Comparison of ENCODE assay signal across 12 cellular contexts in the genomic region with DNA sequence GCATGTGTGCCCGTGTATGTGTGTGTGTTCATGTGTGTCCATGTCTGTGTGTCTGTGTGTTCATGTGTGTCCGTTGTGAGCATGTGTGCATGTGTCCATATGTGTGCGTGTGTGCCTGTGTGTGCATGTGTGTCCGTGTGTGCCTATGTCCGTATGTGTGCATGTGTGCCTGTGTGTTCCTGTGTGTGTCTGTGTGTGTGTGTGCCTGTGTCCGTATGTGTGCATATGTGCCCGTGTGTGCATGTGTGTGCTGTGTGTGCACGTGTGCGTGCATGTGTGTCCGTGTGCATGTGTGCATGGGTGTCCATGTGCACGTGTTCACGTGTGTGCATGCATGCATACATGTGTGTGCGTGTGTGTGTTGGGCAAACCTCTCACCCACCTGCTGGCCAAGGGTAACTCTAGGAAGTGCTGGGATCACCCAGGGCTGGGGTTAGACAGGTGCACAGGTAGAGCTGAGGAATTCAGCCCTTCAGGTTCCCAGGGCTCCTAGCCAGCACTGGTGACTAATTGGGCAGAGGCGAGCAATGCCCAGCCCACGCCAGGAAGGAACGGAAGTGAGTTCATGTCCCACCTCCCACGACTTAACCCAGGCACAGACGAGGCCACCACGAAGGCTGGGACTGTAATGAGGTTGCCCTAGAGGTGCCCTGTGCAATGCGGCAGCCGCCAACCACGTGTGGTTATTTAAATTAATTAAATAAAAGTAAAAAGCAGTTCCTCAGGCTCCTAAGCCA. TPM values are rescaled to one million over a fixed set of nuclear protein-coding genes. Genes with fewer than 3 reads are reported as not detected.
DNase-seq lines count a peak whose midpoint lies in the region; ATAC-seq, FAIRE-seq and TF ChIP-seq lines count a peak whose summit lies in the region.
"Had no signal": no experiment of that assay in that cellular context is flagged by ENCODE, and none has a peak within 500 bp of the region (broad histone marks: within the 10 kb centered on the region; RNA-seq: fewer than 3 reads in every experiment).

No MANE protein-coding gene starts in this region.

- H3K9me3 ChIP-seq in kidney (ENCODE audit: control insufficient read depth in 1 of 2, low read length in 2 of 2) = no peaks in the 10 kb centered on the region
- H3K9me3 ChIP-seq: right lobe of liver had no signal

- POLR2A ChIA-PET in activated CD4-positive, alpha-beta memory T cell treated with anti-CD3 and anti-CD28 coated beads for 36 hours (lab: Charles Lee) = interaction anchor here (1.6 to 4.3 kb wide), 3 partner anchors 8 to 16 kb away, joined by 6 to 40 read pairs (median 20); a partner anchor contains a TSS

- peak; percentile 59 for DNase-seq in activated T-cell treated with anti-CD3 and anti-CD28 coated beads for 48 hours (ENCODE audit: low read depth)
- no peak for DNase-seq in activated T-cell treated with anti-CD3 and anti-CD28 coated beads, Interleukin-2, amount 50 U/mL, for 1 hour
- peak; percentile 88 for DNase-seq in activated CD4-positive, alpha-beta memory T cell treated with anti-CD3 and anti-CD28 coated beads for 36 hours
- DNase-seq in kidney = peak; percentile 92
- peak in 1 of 2 donors; percentile 47 for DNase-seq in stimulated activated naive CD8-positive, alpha-beta T cell treated with anti-CD3 and anti-CD28 coated beads, Interleukin-15, amount 100 ng/mL, for 72 hours
- no peak for DNase-seq in COLO829 (ENCODE audit: low spot score)
- DNase-seq: NCI-H748 treated with DMSO at 0.1 percent for 48 hours had no signal

- H3K4me1 Mint-ChIP-seq in activated CD4-positive, alpha-beta memory T cell treated with anti-CD3 and anti-CD28 coated beads for 36 hours (ENCODE audit: low read depth) = peaks cover 27% of the 10 kb centered on the region
- peaks cover 28% of the 10 kb centered on the region for H3K4me1 Mint-ChIP-seq in stimulated activated naive CD8-positive, alpha-beta T cell treated with anti-CD3 and anti-CD28 coated beads, Interleukin-15, amount 100 ng/mL, for 72 hours

- no peak for FAIRE-seq in kidney (lab: Jason Lieb, UNC)

- H3K9ac ChIP-seq in kidney (ENCODE audit: low read length in 2 of 2) = no peak overlapping the region

- H3K27ac Mint-ChIP-seq in activated CD4-positive, alpha-beta memory T cell treated with anti-CD3 and anti-CD28 coated beads for 36 hours = peak overlapping the region; percentile 42
- no peak overlapping the region for H3K27ac Mint-ChIP-seq in stimulated activated naive CD8-positive, alpha-beta T cell treated with anti-CD3 and anti-CD28 coated beads, Interleukin-15, amount 100 ng/mL, for 72 hours
- H3K27ac Mint-ChIP-seq: B cell had no signal

- no peak overlapping the region for H3K4me3 ChIP-seq in kidney (ENCODE audit: low read length in 2 of 2)
- H3K4me3 ChIP-seq: right lobe of liver had no signal

- peak; percentile 82 for ATAC-seq in stimulated activated naive CD8-positive, alpha-beta T cell treated with anti-CD3 and anti-CD28 coated beads, Interleukin-15, amount 100 ng/mL, for 72 hours
- no peak for ATAC-seq in HG02852 (IDR thresholded peaks at IDR 0.05; ENCODE audit: unreplicated experiment)
- ATAC-seq in HG03175 (IDR thresholded peaks at IDR 0.05; ENCODE audit: unreplicated experiment) = no peak

- H3K27ac ChIP-seq in kidney (ENCODE audit: low read depth in 2 of 2, low read length in 2 of 2) = peak overlapping the region in 1 of 2 donors; percentile 44
- H3K27ac ChIP-seq: right lobe of liver had no signal

- H3K9me3 Mint-ChIP-seq in activated CD4-positive, alpha-beta memory T cell treated with anti-CD3 and anti-CD28 coated beads for 36 hours = no peaks in the 10 kb centered on the region
- H3K9me3 Mint-ChIP-seq in stimulated activated naive CD8-positive, alpha-beta T cell treated with anti-CD3 and anti-CD28 coated beads, Interleukin-15, amount 100 ng/mL, for 72 hours = no peaks in the 10 kb centered on the region
- H3K9me3 Mint-ChIP-seq: activated naive CD4-positive, alpha-beta T cell treated with anti-CD3 and anti-CD28 coated beads, Interleukin-2, amount 50 U/mL, for 24 hours had no signal

- peaks cover 9 to 14% of the 10 kb centered on the region in 2 donors for H3K4me1 ChIP-seq in kidney (ENCODE audit: control insufficient read depth in 1 of 2, insufficient read depth in 1 of 2, low read depth in 1 of 2, low read length in 2 of 2)
- H3K4me1 ChIP-seq: right lobe of liver had no signal

- H3K36me3 Mint-ChIP-seq in activated CD4-positive, alpha-beta memory T cell treated with anti-CD3 and anti-CD28 coated beads for 36 hours = no peaks in the 10 kb centered on the region
- H3K36me3 Mint-ChIP-seq: activated naive CD4-positive, alpha-beta T cell treated with anti-CD3 and anti-CD28 coated beads, Interleukin-2, amount 50 U/mL, for 24 hours had no signal

- H3K27me3 Mint-ChIP-seq in activated CD4-positive, alpha-beta memory T cell treated with anti-CD3 and anti-CD28 coated beads for 36 hours = no peaks in the 10 kb centered on the region
- H3K27me3 Mint-ChIP-seq in stimulated activated naive CD8-positive, alpha-beta T cell treated with anti-CD3 and anti-CD28 coated beads, Interleukin-15, amount 100 ng/mL, for 72 hours = no peaks in the 10 kb centered on the region
- H3K27me3 Mint-ChIP-seq: activated naive CD4-positive, alpha-beta T cell treated with anti-CD3 and anti-CD28 coated beads, Interleukin-2, amount 50 U/mL, for 24 hours; B cell had no signal

- peak overlapping the region; percentile 18 for H3K4me3 Mint-ChIP-seq in activated CD4-positive, alpha-beta memory T cell treated with anti-CD3 and anti-CD28 coated beads for 36 hours
- no peak overlapping the region for H3K4me3 Mint-ChIP-seq in stimulated activated naive CD8-positive, alpha-beta T cell treated with anti-CD3 and anti-CD28 coated beads, Interleukin-15, amount 100 ng/mL, for 72 hours
- H3K4me3 Mint-ChIP-seq: activated naive CD4-positive, alpha-beta T cell treated with anti-CD3 and anti-CD28 coated beads, Interleukin-2, amount 50 U/mL, for 24 hours; B cell had no signal

- CTCF ChIA-PET in activated CD4-positive, alpha-beta memory T cell treated with anti-CD3 and anti-CD28 coated beads for 36 hours (lab: Charles Lee) = interaction anchor here (1.2 to 1.3 kb wide), 2 partner anchors 15 to 41 kb away, joined by 3 read pairs; no protein-coding TSS in a partner anchor

- intact Hi-C loops in activated CD4-positive, alpha-beta memory T cell treated with anti-CD3 and anti-CD28 coated beads for 36 hours (cut with micrococcal nuclease) = loop anchor here (2.0 kb wide), 1 partner anchor 15 kb away; no protein-coding TSS in a partner anchor
- intact Hi-C loops in kidney (cut with DNase I) = no loop called here

- no peaks in the 10 kb centered on the region for H3K36me3 ChIP-seq in kidney (ENCODE audit: control insufficient read depth in 1 of 2, insufficient read depth in 2 of 2, low read length in 2 of 2)
- H3K36me3 ChIP-seq: right lobe of liver had no signal

- TF ChIP-seq CTCF in kidney (IDR thresholded peaks at IDR 0.05; ENCODE audit: borderline replicate concordance, extremely low read depth, insufficient read depth) = no peak

RNA-seq across cellular contexts. Expression of a gene that starts 8.2 kb away (rescaled TPM):
- 100 to 1,000 TPM; 110 to 111 TPM for total RNA-seq in activated CD4-positive, alpha-beta memory T cell treated with anti-CD3 and anti-CD28 coated beads for 36 hours
- 160 TPM for total RNA-seq in kidney
- 69.7 TPM for polyA plus RNA-seq in kidney (ENCODE audit: insufficient read depth, low read depth, low replicate concordance)

RNA-seq across cellular contexts. Expression of a gene that starts 35.7 kb away (rescaled TPM):
- total RNA-seq in activated CD4-positive, alpha-beta memory T cell treated with anti-CD3 and anti-CD28 coated beads for 36 hours = 100 to 1,000 TPM; 570 to 574 TPM
- 9.2 TPM for total RNA-seq in kidney
- 1.0 TPM for polyA plus RNA-seq in kidney (ENCODE audit: insufficient read depth, low read depth, low replicate concordance)

RNA-seq across cellular contexts. Expression of a gene that starts 51.9 kb away (rescaled TPM):
- 10 to 100 TPM; 12.2 to 12.7 TPM for total RNA-seq in activated CD4-positive, alpha-beta memory T cell treated with anti-CD3 and anti-CD28 coated beads for 36 hours
- total RNA-seq in kidney = 87.5 TPM
- polyA plus RNA-seq in kidney (ENCODE audit: insufficient read depth, low read depth, low replicate concordance) = 15.4 TPM

RNA-seq across cellular contexts. Expression of a gene that starts 52.8 kb away (rescaled TPM):
- total RNA-seq in activated CD4-positive, alpha-beta memory T cell treated with anti-CD3 and anti-CD28 coated beads for 36 hours = 10 to 100 TPM; 97.4 to 99.7 TPM
- 85.7 TPM for total RNA-seq in kidney
- polyA plus RNA-seq in kidney (ENCODE audit: insufficient read depth, low read depth, low replicate concordance) = 28.8 TPM

Comparison
In these comparisons a context has a peak if more than half of its experiments do, and no peak if none do; other contexts are left out.
1. DNase-seq: peak in activated T-cell treated with anti-CD3 and anti-CD28 coated beads for 48 hours (single experiment), activated CD4-positive, alpha-beta memory T cell treated with anti-CD3 and anti-CD28 coated beads for 36 hours (single experiment) and kidney (single experiment); none in activated T-cell treated with anti-CD3 and anti-CD28 coated beads, Interleukin-2, amount 50 U/mL, for 1 hour (single experiment) and COLO829 (single experiment).
2. RNA of a gene that starts 35.7 kb away (total RNA-seq): 570 to 574 TPM in activated CD4-positive, alpha-beta memory T cell treated with anti-CD3 and anti-CD28 coated beads for 36 hours; 9.2 TPM in kidney (single experiment); every median in the first group is over 10 times any median in the second.